Comparison of ENCODE assay signal across 8 cellular contexts in genomic region chr9:14692918-14693861, GRCh38. TPM values are rescaled to one million over a fixed set of nuclear protein-coding genes. Genes with fewer than 3 reads are reported as not detected.
DNase-seq lines count a peak whose midpoint lies in the region; ATAC-seq and FAIRE-seq lines count a peak whose summit lies in the region.

A gene with protein sequence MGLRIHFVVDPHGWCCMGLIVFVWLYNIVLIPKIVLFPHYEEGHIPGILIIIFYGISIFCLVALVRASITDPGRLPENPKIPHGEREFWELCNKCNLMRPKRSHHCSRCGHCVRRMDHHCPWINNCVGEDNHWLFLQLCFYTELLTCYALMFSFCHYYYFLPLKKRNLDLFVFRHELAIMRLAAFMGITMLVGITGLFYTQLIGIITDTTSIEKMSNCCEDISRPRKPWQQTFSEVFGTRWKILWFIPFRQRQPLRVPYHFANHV (minus strand): TSS chr9:14693432. CDS start chr9:14674340, 19,092 bp downstream.

- H3K27me3 ChIP-seq in right cardiac atrium (ENCODE audit: control insufficient read depth, insufficient read depth) = no peaks in the 10 kb centered on the region

- DNase-seq in KBM-7 (peak; percentile 68), SW480 (ENCODE audit: low spot score) (peak; percentile 53), amygdala (lab: John Stamatoyannopoulos, UW) (peak in 53 of 56 donors; percentile 8 to 80 (median 57)), right cardiac atrium (peak; percentile 82 to 92 (median 91)), pulmonary artery endothelial cell (ENCODE audit: low read depth, low spot score) (no peak), urothelium cell line (ENCODE audit: low spot score) (peak; percentile 70)

- WGBS in right cardiac atrium = 2% methylated on average over 79 of the region's 79 CpGs

- no peaks in the 10 kb centered on the region for H3K9me3 ChIP-seq in ES-I3 (ENCODE audit: control insufficient read depth, insufficient read depth, low read length)
- H3K9me3 ChIP-seq in right cardiac atrium (ENCODE audit: control insufficient read depth, low read length) = no peaks in the 10 kb centered on the region

- peak within 1 kb of the TSS; percentile 79 for H3K9ac ChIP-seq in ES-I3 (ENCODE audit: low read depth, low read length)

- intact Hi-C loops in right cardiac atrium (cut with DNase I) = no loop called here

- H3K4me1 ChIP-seq in ES-I3 (ENCODE audit: insufficient read depth, low read length) (no peaks in the 10 kb centered on the region), right cardiac atrium (ENCODE audit: control insufficient read depth, insufficient read depth, low read length) (peaks cover 2% of the 10 kb centered on the region)

- no peak within 1 kb of the TSS for H3K27ac ChIP-seq in right cardiac atrium (ENCODE audit: low read length)

- in situ Hi-C loops in KBM-7 (cut with MboI; ENCODE audit: low pct_unique_long_range_greater_than_20kb, low sequenced_read_pairs) = no loop called here

- ATAC-seq in GM21717 (IDR thresholded peaks at IDR 0.05; ENCODE audit: unreplicated experiment) = peak; percentile 74
- ATAC-seq in right cardiac atrium = peak; percentile 99

- no peak for FAIRE-seq in urothelium cell line (lab: Jason Lieb, UNC)

- H3K4me3 ChIP-seq in right cardiac atrium (ENCODE audit: low read length) = peak within 1 kb of the TSS; percentile 90

- no peaks in the 10 kb centered on the region; the same call in 1 of the 2 replicates for H3K36me3 ChIP-seq in ES-I3 (ENCODE audit: insufficient read depth, low read length)

RNA-seq across cellular contexts. Expression of the gene that starts here (rescaled TPM):
- total RNA-seq in right cardiac atrium = 10 to 100 TPM in 3 of 4 donors, 1 to 10 TPM in 1; 9.0 to 11.7 (median 11.3) TPM
- 5.3 TPM for polyA plus RNA-seq in right cardiac atrium
- 24.6 and 25.2 TPM in 2 replicates for total RNA-seq in pulmonary artery endothelial cell
